ENCODE assay signal across 8 cellular contexts in genomic region chr15:92917606-92918407, GRCh38. TPM values are rescaled to one million over a fixed set of nuclear protein-coding genes. Genes with fewer than 3 reads are reported as not detected.
A peak's percentile ranks its signal among the peaks of the same experiment; 100 is the strongest.
DNase-seq lines count a peak whose midpoint lies in the region; ATAC-seq and TF ChIP-seq lines count a peak whose summit lies in the region.

No MANE protein-coding gene starts in this region.

- H3K4me3 ChIP-seq in HL-60 (replicated peaks; ENCODE audit: insufficient read depth, low read length), result no peak overlapping the region
- H3K4me3 ChIP-seq in duodenal mucosa (ENCODE audit: low read depth in 1 of 2, low read length in 2 of 2), result peak overlapping the region; percentile 5 to 21
- peak overlapping the region in 1 of 3 donors; percentile 10 for H3K4me3 ChIP-seq in right lobe of liver

- TF ChIP-seq CTCF in HL-60 (IDR thresholded peaks at IDR 0.05; ENCODE audit: insufficient read depth, low read length) (peak; percentile 53), right lobe of liver (IDR thresholded peaks at IDR 0.05) (peak; percentile 92 to 94 (median 94))

- H3K27me3 ChIP-seq in HL-60 (ENCODE audit: insufficient read depth, poor library complexity, severe bottlenecking) (no peaks in the 10 kb centered on the region), duodenal mucosa (ENCODE audit: control insufficient read depth in 1 of 2, insufficient read depth in 2 of 2, low read length in 2 of 2) (no peaks in the 10 kb centered on the region), right lobe of liver (no peaks in the 10 kb centered on the region)

- peak overlapping the region; percentile 11 to 49 for H3K9ac ChIP-seq in duodenal mucosa (ENCODE audit: low read depth in 1 of 2, low read length in 2 of 2)

- H3K27ac ChIP-seq in HL-60 (replicated peaks) (peak overlapping the region; percentile 69), duodenal mucosa (ENCODE audit: low read depth, low read length) (peak overlapping the region; percentile 63), right lobe of liver (peak overlapping the region; percentile 80 to 99 (median 92))

- intact Hi-C loops in right lobe of liver (cut with DNase I), result loop anchor here in 1 of 2 donors (5.0 kb wide), 1 partner anchor 116 kb away; no protein-coding TSS in a partner anchor

- H3K9me3 ChIP-seq in duodenal mucosa (ENCODE audit: control insufficient read depth in 1 of 2, low read length in 2 of 2) (no peaks in the 10 kb centered on the region), right lobe of liver (no peaks in the 10 kb centered on the region)

- DNase-seq in GF-D8 (lab: John Stamatoyannopoulos, UW), result peak; percentile 74
- DNase-seq in HL-60 (ENCODE audit: low read depth in 1 of 2, low spot score in 1 of 2), result peak; percentile 76 to 94
- DNase-seq in NCI-H774 (lab: John Stamatoyannopoulos, UW), result peak; percentile 88
- peak; percentile 96 to 98 for DNase-seq in activated CD4-positive, alpha-beta T cell treated with anti-CD3 and anti-CD28 coated beads, Interleukin-2, amount 50 U/mL, for 48 hours
- peak; percentile 87 to 95 (median 88) for DNase-seq in right lobe of liver
- DNase-seq in stimulated activated CD4-positive, alpha-beta T cell treated with anti-CD3 and anti-CD28 coated beads, Interleukin-4, amount 100 ng/mL, for 24 hours, result peak; percentile 95

- H3K4me1 ChIP-seq in duodenal mucosa (ENCODE audit: control insufficient read depth in 1 of 2, insufficient read depth in 2 of 2, low read length in 2 of 2) (peaks cover 50 to 64% of the 10 kb centered on the region in 2 donors), right lobe of liver (peaks cover 0 to 91% (median 27%) of the 10 kb centered on the region in 4 donors)

- 5% methylated on average over 11 of the region's 11 CpGs for WGBS in right lobe of liver (ENCODE audit: insufficient coverage, low coverage, low lambda C conversion rate, missing lambda C conversion rate)

- peaks cover 0 to 3% of the 10 kb centered on the region in 2 donors for H3K36me3 ChIP-seq in duodenal mucosa (ENCODE audit: control insufficient read depth in 1 of 2, insufficient read depth in 2 of 2, low read length in 2 of 2)
- H3K36me3 ChIP-seq in right lobe of liver, result peaks cover 0 to 5% (median 0%) of the 10 kb centered on the region in 4 donors

- TF ChIP-seq POLR2A in right lobe of liver (IDR thresholded peaks at IDR 0.05), result no peak

- ATAC-seq in right lobe of liver, result peak; percentile 69 to 84 (median 80)
- no peak for ATAC-seq in HG02763 (IDR thresholded peaks at IDR 0.05; ENCODE audit: unreplicated experiment)

RNA-seq across cellular contexts. Expression of gene CHD2, which starts 17.7 kb away (rescaled TPM):
- total RNA-seq in right lobe of liver, result 10 to 100 TPM; 41.4 to 65.0 (median 56.6) TPM
